Comparison of ENCODE assay signal across 16 cellular contexts in genomic region chr17:75507712-75508111, GRCh38. TPM values are rescaled to one million over a fixed set of nuclear protein-coding genes. Genes with fewer than 3 reads are reported as not detected.
DNase-seq lines count a peak whose midpoint lies in the region; ATAC-seq, FAIRE-seq and TF ChIP-seq lines count a peak whose summit lies in the region.
"Had no signal": no experiment of that assay in that cellular context is flagged by ENCODE, and none has a peak within 500 bp of the region (broad histone marks: within the 10 kb centered on the region; RNA-seq: fewer than 3 reads in every experiment).

No MANE protein-coding gene starts in this region.

- no peak for TF ChIP-seq RAD21 in K562 (CRISPR knock-in tag; conservative IDR thresholded peaks at IDR 0.05 in 1 of 2, IDR thresholded peaks at IDR 0.05 in 1 of 2)

- H3K36me3 ChIP-seq in K562 (ENCODE audit: control insufficient read depth, insufficient read depth, low read length) (peaks cover 5% of the 10 kb centered on the region; the same call in 1 of the 3 replicates), thyroid gland (peaks cover 26 to 31% of the 10 kb centered on the region in 2 donors)

- no peaks in the 10 kb centered on the region for H3K27me3 ChIP-seq in K562 (ENCODE audit: control insufficient read depth in 2 of 2, insufficient read depth in 2 of 2, low read length in 2 of 2)
- no peaks in the 10 kb centered on the region for H3K27me3 ChIP-seq in thyroid gland
- H3K27me3 ChIP-seq: BE2C had no signal

- BruUV-seq in K562 (replicated peaks; lab: Mats Ljungman, UMichigan) = no TSS peak

- no peaks in the 10 kb centered on the region for H3K9me3 ChIP-seq in K562 (replicated peaks; ENCODE audit: control insufficient read depth, insufficient read depth, low read depth, low read length)
- H3K9me3 ChIP-seq in thyroid gland = no peaks in the 10 kb centered on the region
- H3K9me3 ChIP-seq: BE2C had no signal

- H3K79me2 ChIP-seq in K562 (ENCODE audit: control insufficient read depth, insufficient read depth, low read length) = no peaks in the 10 kb centered on the region; the same call in 2 of the 3 replicates

- H3K4me1 ChIP-seq in K562 (replicated peaks in 1 of 2; ENCODE audit: control insufficient read depth in 2 of 2, insufficient read depth in 2 of 2, low read length in 2 of 2) (peaks cover 12 to 73% of the 10 kb centered on the region in 2 experiments), thyroid gland (peaks cover 23 to 30% of the 10 kb centered on the region in 2 donors)
- H3K4me1 ChIP-seq: BE2C had no signal

- H3K4me3 ChIP-seq in K562 (no peak overlapping the region), thyroid gland (replicated peaks in 1 of 3) (no peak overlapping the region)

- no peak overlapping the region for H3K9ac ChIP-seq in K562 (ENCODE audit: insufficient read depth in 1 of 2, low read depth in 2 of 2, low read length in 2 of 2)

- TF ChIP-seq CTCF in K562 (IDR thresholded peaks at IDR 0.05 in 2 of 3, conservative IDR thresholded peaks at IDR 0.05 in 1 of 3; ENCODE audit: insufficient read depth in 2 of 3, low read depth in 1 of 3, low read length in 3 of 3) (no peak), thyroid gland (IDR thresholded peaks at IDR 0.05) (no peak)

- H3K9me1 ChIP-seq in K562 (ENCODE audit: control insufficient read depth, insufficient read depth, low read length) = no peaks in the 10 kb centered on the region

- TF ChIP-seq EP300 in K562 (IDR thresholded peaks at IDR 0.05; ENCODE audit: low read length) = no peak

- TF ChIP-seq POLR2A in K562 (conservative IDR thresholded peaks at IDR 0.05) (no peak), thyroid gland (IDR thresholded peaks at IDR 0.05) (no peak)

- 47% methylated on average over 5 of the region's 12 CpGs for WGBS in K562 (ENCODE audit: insufficient coverage, low coverage, missing lambda C conversion rate)
- WGBS in thyroid gland, 2 donors = 40 to 74% methylated on average over 1 to 6 of the region's 12 CpGs

- no peak for ATAC-seq in K562
- no peak for ATAC-seq in GM21717 (IDR thresholded peaks at IDR 0.05; ENCODE audit: unreplicated experiment)
- ATAC-seq: naive thymus-derived CD8-positive, alpha-beta T cell had no signal

- in situ Hi-C loops in K562 (cut with MboI) = no loop called here

- POLR2A ChIA-PET in K562 (lab: Yijun Ruan, JAX) = interaction anchor here (1.3 to 2.1 kb wide), 3 partner anchors 9 to 268 kb away, joined by 3 to 9 read pairs (median 3); no protein-coding TSS in a partner anchor

- no peak for FAIRE-seq in K562 (lab: Jason Lieb, UNC)
- FAIRE-seq: D721Med, G401.6 had no signal

- DNase-seq in K562 (ENCODE audit: extremely low read depth in 1 of 4, low spot score in 3 of 4) = no peak
- DNase-seq in globus pallidus (ENCODE audit: low spot score) = peak; percentile 96
- DNase-seq in occipital lobe (lab: John Stamatoyannopoulos, UW) = peak; percentile 61
- DNase-seq in thyroid gland = no peak
- no peak for DNase-seq in NCI-H1417 treated with DMSO at 0.1 percent for 48 hours (lab: John Stamatoyannopoulos, UW)
- DNase-seq in stimulated activated naive CD4-positive, alpha-beta T cell treated with Interleukin-2 at 50 U/mL for 16 hours (lab: John Stamatoyannopoulos, UW) = no peak
- no peak for DNase-seq in stimulated activated CD4-positive, alpha-beta T cell treated with anti-CD3 and anti-CD28 coated beads, Interleukin-4, amount 100 ng/mL, for 1 hour
- DNase-seq: activated CD4-positive, alpha-beta T cell treated with anti-CD3 and anti-CD28 coated beads, Interleukin-2, amount 50 U/mL, for 4 hours; activated naive CD4-positive, alpha-beta T cell treated with anti-CD3 and anti-CD28 coated beads for 36 hours; BE2C; IMR-90; naive thymus-derived CD8-positive, alpha-beta T cell; NCI-H2029 treated with DMSO at 0.1 percent for 48 hours had no signal

- H2AFZ ChIP-seq in K562 (ENCODE audit: low read depth, low read length) = no peak overlapping the region

- CTCF ChIA-PET in K562 (lab: Yijun Ruan, JAX; ENCODE audit: low intra/inter-chr PET ratio) = no interaction called here

- H3K27ac ChIP-seq in K562 (ENCODE audit: extremely low read depth, low read depth, low read length) (no peak overlapping the region), thyroid gland (peak overlapping the region in 2 of 3 donors; percentile 70 to 87)

- intact Hi-C loops in K562 (cut with micrococcal nuclease) (no loop called here), thyroid gland (cut with DNase I) (loop anchor here (5.0 kb wide), 1 partner anchor 80 kb away; no protein-coding TSS in a partner anchor)

- H4K20me1 ChIP-seq in K562 (replicated peaks; ENCODE audit: control insufficient read depth, insufficient read depth, low read length) = peaks cover 15% of the 10 kb centered on the region

- no peak overlapping the region for H3K4me2 ChIP-seq in K562 (ENCODE audit: insufficient read depth, low read length)

RNA-seq across cellular contexts. Expression of gene CASKIN2, which starts 7.6 kb away (rescaled TPM):
- 7.8 and 33.3 TPM in 2 replicates for total RNA-seq in K562 (2011; cell fraction: chromatin; rRNA removed; ENCODE audit: low replicate concordance)
- 14.5 and 19.7 TPM in 2 replicates for total RNA-seq in K562 (2011; cell fraction: nucleolus; rRNA removed)
- total RNA-seq in K562 (2011; cell fraction: nucleoplasm; rRNA removed) = 6.2 and 10.0 TPM in 2 replicates
- 2.3 and 3.5 TPM in 2 replicates for total RNA-seq in K562 (2014; rRNA removed)
- 1.1 and 1.3 TPM in 2 replicates for total RNA-seq in K562 (2014; rRNA removed; fragmentation: Illumina TruSeq; extraction: Trizol)
- 2.1 and 2.3 TPM in 2 replicates for total RNA-seq in K562 (2015; rRNA removed; fragmentation: Illumina TruSeq; extraction: Trizol)
- 12.2 and 14.5 TPM in 2 replicates for total RNA-seq in K562 (2021)
- polyA plus RNA-seq in K562 (2011; rRNA removed) = 1.9 and 2.2 TPM in 2 replicates
- 1.2 and 1.5 TPM in 2 replicates for polyA plus RNA-seq in K562 (2011; cell fraction: cytosol; rRNA removed)
- polyA plus RNA-seq in K562 (2011; cell fraction: nucleus; rRNA removed) = 6.5 and 13.9 TPM in 2 replicates
- 4.8 and 5.2 TPM in 2 replicates for polyA plus RNA-seq in K562 (2012)
- polyA plus RNA-seq in K562 (2014; fragmentation: Illumina TruSeq; extraction: Trizol) = 2.5 and 5.7 TPM in 2 replicates
- polyA plus RNA-seq in K562 (2014; fragmentation: Nextera tagmentation; extraction: Ambion mirVana) = under 1 TPM; 0.01 to 0.04 TPM
- 3.0 and 5.1 TPM in 2 replicates for polyA plus RNA-seq in K562 (2014; rRNA removed)
- polyA minus RNA-seq in K562 (2011; rRNA and poly(A)+ RNA removed) = 1.8 and 1.9 TPM in 2 replicates
- polyA minus RNA-seq in K562 (2011; cell fraction: cytosol; rRNA and poly(A)+ RNA removed) = 3.8 and 8.4 TPM in 2 replicates
- 8.6 and 9.6 TPM in 2 replicates for polyA minus RNA-seq in K562 (2011; cell fraction: nucleus; rRNA and poly(A)+ RNA removed)
- total RNA-seq in occipital lobe = 4.8 TPM
- 10 to 100 TPM; 15.0 to 87.2 (median 21.7) TPM for total RNA-seq in thyroid gland

RNA-seq across cellular contexts. Expression of gene TSEN54, which starts 8.6 kb away (rescaled TPM):
- total RNA-seq in K562 (2011; cell fraction: chromatin; rRNA removed; ENCODE audit: low replicate concordance) = 43.1 and 96.1 TPM in 2 replicates
- total RNA-seq in K562 (2011; cell fraction: nucleolus; rRNA removed) = 63.2 and 67.5 TPM in 2 replicates
- 52.4 and 53.0 TPM in 2 replicates for total RNA-seq in K562 (2011; cell fraction: nucleoplasm; rRNA removed)
- total RNA-seq in K562 (2014; rRNA removed) = 53.0 and 81.0 TPM in 2 replicates
- 34.6 and 48.9 TPM in 2 replicates for total RNA-seq in K562 (2014; rRNA removed; fragmentation: Illumina TruSeq; extraction: Trizol)
- total RNA-seq in K562 (2015; rRNA removed; fragmentation: Illumina TruSeq; extraction: Trizol) = 35.6 and 37.2 TPM in 2 replicates
- total RNA-seq in K562 (2021) = 58.0 and 64.3 TPM in 2 replicates
- polyA plus RNA-seq in K562 (2011; rRNA removed) = 57.6 and 62.0 TPM in 2 replicates
- polyA plus RNA-seq in K562 (2011; cell fraction: cytosol; rRNA removed) = 56.9 and 82.8 TPM in 2 replicates
- polyA plus RNA-seq in K562 (2011; cell fraction: nucleus; rRNA removed) = 77.8 and 89.5 TPM in 2 replicates
- 38.5 and 39.9 TPM in 2 replicates for polyA plus RNA-seq in K562 (2012)
- 40.0 and 41.6 TPM in 2 replicates for polyA plus RNA-seq in K562 (2014; fragmentation: Illumina TruSeq; extraction: Trizol)
- polyA plus RNA-seq in K562 (2014; fragmentation: Nextera tagmentation; extraction: Ambion mirVana) = 10 to 100 TPM in 1 of 2 experiments, 1 to 10 TPM in 1; 5.9 to 13.6 TPM
- polyA plus RNA-seq in K562 (2014; rRNA removed) = 55.6 and 62.6 TPM in 2 replicates
- polyA minus RNA-seq in K562 (2011; rRNA and poly(A)+ RNA removed) = 23.1 and 38.9 TPM in 2 replicates
- polyA minus RNA-seq in K562 (2011; cell fraction: cytosol; rRNA and poly(A)+ RNA removed) = 16.1 and 23.9 TPM in 2 replicates
- 14.4 and 17.5 TPM in 2 replicates for polyA minus RNA-seq in K562 (2011; cell fraction: nucleus; rRNA and poly(A)+ RNA removed)
- 8.1 TPM for total RNA-seq in occipital lobe
- total RNA-seq in thyroid gland = 10 to 100 TPM; 11.6 to 46.6 (median 25.8) TPM

RNA-seq across cellular contexts. Expression of gene LLGL2, which starts 17.8 kb away (rescaled TPM):
- total RNA-seq in K562 (2011; cell fraction: chromatin; rRNA removed; ENCODE audit: low replicate concordance) = 25.4 and 96.6 TPM in 2 replicates
- total RNA-seq in K562 (2011; cell fraction: nucleolus; rRNA removed) = 63.3 and 66.7 TPM in 2 replicates
- total RNA-seq in K562 (2011; cell fraction: nucleoplasm; rRNA removed) = 38.1 and 42.6 TPM in 2 replicates
- total RNA-seq in K562 (2014; rRNA removed) (17.9 and 19.5 TPM in 2 replicates), K562 (2014; rRNA removed; fragmentation: Illumina TruSeq; extraction: Trizol) (1.8 and 3.0 TPM in 2 replicates), K562 (2015; rRNA removed; fragmentation: Illumina TruSeq; extraction: Trizol) (10.2 and 11.8 TPM in 2 replicates), K562 (2021) (24.4 and 25.2 TPM in 2 replicates), occipital lobe (2.7 TPM), thyroid gland (10 to 100 TPM; 35.6 to 73.5 (median 53.8) TPM)
- polyA plus RNA-seq in K562 (2011; rRNA removed) (12.5 and 16.0 TPM in 2 replicates), K562 (2014; fragmentation: Illumina TruSeq; extraction: Trizol) (3.7 and 14.7 TPM in 2 replicates), K562 (2014; fragmentation: Nextera tagmentation; extraction: Ambion mirVana) (1 to 10 TPM in 1 of 2 experiments, under 1 TPM in 1; 0.32 to 1.3 TPM), K562 (2014; rRNA removed) (17.7 and 23.7 TPM in 2 replicates)
- polyA plus RNA-seq in K562 (2011; cell fraction: cytosol; rRNA removed) = 14.3 and 34.7 TPM in 2 replicates
- 44.8 and 82.4 TPM in 2 replicates for polyA plus RNA-seq in K562 (2011; cell fraction: nucleus; rRNA removed)
- polyA plus RNA-seq in K562 (2012) = 14.8 and 26.6 TPM in 2 replicates
- polyA minus RNA-seq in K562 (2011; rRNA and poly(A)+ RNA removed) = 4.3 and 6.7 TPM in 2 replicates
- polyA minus RNA-seq in K562 (2011; cell fraction: cytosol; rRNA and poly(A)+ RNA removed) = 10.6 and 11.3 TPM in 2 replicates
- polyA minus RNA-seq in K562 (2011; cell fraction: nucleus; rRNA and poly(A)+ RNA removed) = 21.3 and 23.8 TPM in 2 replicates

RNA-seq across cellular contexts. Expression of gene TMEM94, which starts 51.3 kb away (rescaled TPM):
- 116 and 363 TPM in 2 replicates for total RNA-seq in K562 (2011; cell fraction: chromatin; rRNA removed; ENCODE audit: low replicate concordance)
- 190 and 220 TPM in 2 replicates for total RNA-seq in K562 (2011; cell fraction: nucleolus; rRNA removed)
- 137 and 149 TPM in 2 replicates for total RNA-seq in K562 (2011; cell fraction: nucleoplasm; rRNA removed)
- total RNA-seq in K562 (2014; rRNA removed) = 13.5 and 20.4 TPM in 2 replicates
- 6.5 and 10.0 TPM in 2 replicates for total RNA-seq in K562 (2014; rRNA removed; fragmentation: Illumina TruSeq; extraction: Trizol)
- 14.4 and 17.2 TPM in 2 replicates for total RNA-seq in K562 (2015; rRNA removed; fragmentation: Illumina TruSeq; extraction: Trizol)
- total RNA-seq in K562 (2021) = 32.8 and 42.1 TPM in 2 replicates
- polyA plus RNA-seq in K562 (2011; rRNA removed) = 15.7 and 53.7 TPM in 2 replicates
- polyA plus RNA-seq in K562 (2011; cell fraction: cytosol; rRNA removed) = 33.2 and 34.4 TPM in 2 replicates
- polyA plus RNA-seq in K562 (2011; cell fraction: nucleus; rRNA removed) = 322 and 398 TPM in 2 replicates
- 42.5 and 69.5 TPM in 2 replicates for polyA plus RNA-seq in K562 (2012)
- 48.1 and 55.6 TPM in 2 replicates for polyA plus RNA-seq in K562 (2014; fragmentation: Illumina TruSeq; extraction: Trizol)
- polyA plus RNA-seq in K562 (2014; fragmentation: Nextera tagmentation; extraction: Ambion mirVana) = 1 to 10 TPM in 1 of 2 experiments, under 1 TPM in 1; 0.35 to 1.6 TPM
- 26.1 and 31.4 TPM in 2 replicates for polyA plus RNA-seq in K562 (2014; rRNA removed)
- polyA minus RNA-seq in K562 (2011; rRNA and poly(A)+ RNA removed) = 11.4 and 20.1 TPM in 2 replicates
- 28.0 and 36.5 TPM in 2 replicates for polyA minus RNA-seq in K562 (2011; cell fraction: cytosol; rRNA and poly(A)+ RNA removed)
- 74.6 and 97.4 TPM in 2 replicates for polyA minus RNA-seq in K562 (2011; cell fraction: nucleus; rRNA and poly(A)+ RNA removed)
- total RNA-seq in occipital lobe = 25.4 TPM
- total RNA-seq in thyroid gland = 100 to 1,000 TPM in 1 of 4 donors, 10 to 100 TPM in 3; 52.1 to 116 (median 92.7) TPM

Comparison
In these comparisons a context has a peak if more than half of its experiments do, and no peak if none do; other contexts are left out.
1. DNase-seq: peak in globus pallidus (single experiment) and occipital lobe (single experiment); none in K562 (0 of 4), thyroid gland (0 of 2), NCI-H1417 treated with DMSO at 0.1 percent for 48 hours (single experiment), stimulated activated naive CD4-positive, alpha-beta T cell treated with Interleukin-2 at 50 U/mL for 16 hours (single experiment) and stimulated activated CD4-positive, alpha-beta T cell treated with anti-CD3 and anti-CD28 coated beads, Interleukin-4, amount 100 ng/mL, for 1 hour (single experiment).